ENCODE assay signal across 12 cellular contexts in genomic region chrX:136170109-136170800, GRCh38. TPM values are rescaled to one million over a fixed set of nuclear protein-coding genes. Genes with fewer than 3 reads are reported as not detected.
DNase-seq lines count a peak whose midpoint lies in the region; ATAC-seq, FAIRE-seq and TF ChIP-seq lines count a peak whose summit lies in the region.
"Had no signal": no experiment of that assay in that cellular context is flagged by ENCODE, and none has a peak within 500 bp of the region (broad histone marks: within the 10 kb centered on the region; RNA-seq: fewer than 3 reads in every experiment).

No MANE protein-coding gene starts in this region.

- WGBS in pancreas, 2 donors = 47 to 52% methylated on average over 9 of the region's 9 CpGs

- H3K27ac ChIP-seq in pancreas = peak overlapping the region in 1 of 4 donors; percentile 6

- intact Hi-C loops in Right ventricle myocardium superior (cut with DNase I) (loop anchor here (2.0 kb wide), 1 partner anchor 39 kb away; no protein-coding TSS in a partner anchor), pancreas (cut with DNase I) (no loop called here)
- intact Hi-C loops in activated CD4-positive, alpha-beta memory T cell treated with anti-CD3 and anti-CD28 coated beads for 36 hours (cut with micrococcal nuclease) = no loop called here

- H3K4me3 ChIP-seq in AG10803 (ENCODE audit: low read length) (peak overlapping the region; percentile 33), WI38 (ENCODE audit: low read depth, low read length) (peak overlapping the region; percentile 4), pancreas (no peak overlapping the region)
- H3K4me3 ChIP-seq: body of pancreas had no signal

- POLR2A ChIA-PET in activated CD4-positive, alpha-beta memory T cell treated with anti-CD3 and anti-CD28 coated beads for 36 hours (lab: Charles Lee) = no interaction called here

- peak; percentile 68 for TF ChIP-seq CTCF in AG10803 (conservative IDR thresholded peaks at IDR 0.05; ENCODE audit: low read length)
- no peak for TF ChIP-seq CTCF in WI38 (IDR thresholded peaks at IDR 0.05; ENCODE audit: low read depth, low read length)
- TF ChIP-seq CTCF in pancreas (IDR thresholded peaks at IDR 0.05) = no peak

- DNase-seq in AG10803 (ENCODE audit: low read depth) = peak; percentile 71
- no peak for DNase-seq in Right ventricle myocardium superior
- no peak for DNase-seq in pancreas
- no peak for DNase-seq in globus pallidus (ENCODE audit: low spot score)
- no peak for DNase-seq in activated CD4-positive, alpha-beta memory T cell treated with anti-CD3 and anti-CD28 coated beads for 36 hours
- DNase-seq in activated T-cell treated with anti-CD3 and anti-CD28 coated beads, Interleukin-2, amount 50 U/mL, for 24 hours = no peak
- DNase-seq: activated CD4-positive, CD25-positive, alpha-beta regulatory T cell treated with anti-CD3 and anti-CD28 coated beads, Interleukin-2, amount 50 U/mL, for 72 hours; body of pancreas; CD4-positive, CD25-positive, alpha-beta regulatory T cell; KG1 had no signal

- ATAC-seq in Right ventricle myocardium superior (ENCODE audit: poor library complexity) (peak; percentile 83), pancreas (peak in 3 of 4 donors; percentile 36 to 62 (median 39)), HG02938 (IDR thresholded peaks at IDR 0.05; ENCODE audit: unreplicated experiment) (no peak)

- H3K27ac Mint-ChIP-seq in activated CD4-positive, alpha-beta memory T cell treated with anti-CD3 and anti-CD28 coated beads for 36 hours = no peak overlapping the region
- no peak overlapping the region for H3K27ac Mint-ChIP-seq in activated T-cell treated with anti-CD3 and anti-CD28 coated beads, Interleukin-2, amount 50 U/mL, for 24 hours
- H3K27ac Mint-ChIP-seq: CD4-positive, CD25-positive, alpha-beta regulatory T cell had no signal

- no peaks in the 10 kb centered on the region for H3K27me3 Mint-ChIP-seq in activated CD4-positive, alpha-beta memory T cell treated with anti-CD3 and anti-CD28 coated beads for 36 hours
- peaks cover 20% of the 10 kb centered on the region for H3K27me3 Mint-ChIP-seq in activated T-cell treated with anti-CD3 and anti-CD28 coated beads, Interleukin-2, amount 50 U/mL, for 24 hours

- no peaks in the 10 kb centered on the region for H3K9me3 Mint-ChIP-seq in activated CD4-positive, alpha-beta memory T cell treated with anti-CD3 and anti-CD28 coated beads for 36 hours
- no peaks in the 10 kb centered on the region for H3K9me3 Mint-ChIP-seq in activated T-cell treated with anti-CD3 and anti-CD28 coated beads, Interleukin-2, amount 50 U/mL, for 24 hours
- H3K9me3 Mint-ChIP-seq: CD4-positive, CD25-positive, alpha-beta regulatory T cell had no signal

- H3K9me3 ChIP-seq in pancreas = no peaks in the 10 kb centered on the region
- H3K9me3 ChIP-seq: body of pancreas had no signal

- FAIRE-seq in pancreas (lab: Jason Lieb, UNC) = no peak

- no peaks in the 10 kb centered on the region for H3K36me3 ChIP-seq in pancreas

- CTCF ChIA-PET in activated CD4-positive, alpha-beta memory T cell treated with anti-CD3 and anti-CD28 coated beads for 36 hours (lab: Charles Lee) = interaction anchor here (1.3 kb wide), 1 partner anchor 8 kb away, joined by 7 read pairs; no protein-coding TSS in a partner anchor

- no peaks in the 10 kb centered on the region for H3K36me3 Mint-ChIP-seq in activated CD4-positive, alpha-beta memory T cell treated with anti-CD3 and anti-CD28 coated beads for 36 hours
- H3K36me3 Mint-ChIP-seq in activated T-cell treated with anti-CD3 and anti-CD28 coated beads, Interleukin-2, amount 50 U/mL, for 24 hours (ENCODE audit: low read depth) = no peaks in the 10 kb centered on the region
- H3K36me3 Mint-ChIP-seq: CD4-positive, CD25-positive, alpha-beta regulatory T cell had no signal

- peaks cover 0 to 9% (median 2%) of the 10 kb centered on the region in 4 donors for H3K27me3 ChIP-seq in pancreas
- H3K27me3 ChIP-seq: body of pancreas had no signal

- H3K4me3 Mint-ChIP-seq in activated CD4-positive, alpha-beta memory T cell treated with anti-CD3 and anti-CD28 coated beads for 36 hours = no peak overlapping the region
- no peak overlapping the region for H3K4me3 Mint-ChIP-seq in activated T-cell treated with anti-CD3 and anti-CD28 coated beads, Interleukin-2, amount 50 U/mL, for 24 hours
- H3K4me3 Mint-ChIP-seq: CD4-positive, CD25-positive, alpha-beta regulatory T cell had no signal

- no peaks in the 10 kb centered on the region for H3K4me1 ChIP-seq in pancreas
- H3K4me1 ChIP-seq: body of pancreas had no signal

- no peaks in the 10 kb centered on the region for H3K4me1 Mint-ChIP-seq in activated CD4-positive, alpha-beta memory T cell treated with anti-CD3 and anti-CD28 coated beads for 36 hours (ENCODE audit: low read depth)
- H3K4me1 Mint-ChIP-seq in activated T-cell treated with anti-CD3 and anti-CD28 coated beads, Interleukin-2, amount 50 U/mL, for 24 hours (ENCODE audit: low read depth) = no peaks in the 10 kb centered on the region
- H3K4me1 Mint-ChIP-seq: CD4-positive, CD25-positive, alpha-beta regulatory T cell had no signal

RNA-seq across cellular contexts. Expression of gene FHL1, which starts 22.9 kb away (rescaled TPM):
- total RNA-seq in Right ventricle myocardium superior (808 TPM), pancreas (10 to 100 TPM in 3 of 6 donors, 1 to 10 TPM in 3; 6.2 to 22.0 (median 10.4) TPM)
- 10 to 100 TPM; 25.3 to 31.6 TPM for polyA plus RNA-seq in pancreas
- 10 to 100 TPM; 33.9 to 37.5 TPM for total RNA-seq in activated CD4-positive, alpha-beta memory T cell treated with anti-CD3 and anti-CD28 coated beads for 36 hours

Comparison
In these comparisons a context has a peak if more than half of its experiments do, and no peak if none do; other contexts are left out.
1. H3K4me3 ChIP-seq: peak in AG10803 (single experiment) and WI38 (single experiment); none in pancreas (0 of 4).
2. RNA of gene FHL1, which starts 22.9 kb away (total RNA-seq): 808 TPM in Right ventricle myocardium superior (single experiment); 33.9 to 37.5 TPM in activated CD4-positive, alpha-beta memory T cell treated with anti-CD3 and anti-CD28 coated beads for 36 hours and 6.2 to 22.0 TPM in pancreas; every median in the first group is over 10 times any median in the second.